ENCODE assay signal across 1 cellular context in the genomic region with DNA sequence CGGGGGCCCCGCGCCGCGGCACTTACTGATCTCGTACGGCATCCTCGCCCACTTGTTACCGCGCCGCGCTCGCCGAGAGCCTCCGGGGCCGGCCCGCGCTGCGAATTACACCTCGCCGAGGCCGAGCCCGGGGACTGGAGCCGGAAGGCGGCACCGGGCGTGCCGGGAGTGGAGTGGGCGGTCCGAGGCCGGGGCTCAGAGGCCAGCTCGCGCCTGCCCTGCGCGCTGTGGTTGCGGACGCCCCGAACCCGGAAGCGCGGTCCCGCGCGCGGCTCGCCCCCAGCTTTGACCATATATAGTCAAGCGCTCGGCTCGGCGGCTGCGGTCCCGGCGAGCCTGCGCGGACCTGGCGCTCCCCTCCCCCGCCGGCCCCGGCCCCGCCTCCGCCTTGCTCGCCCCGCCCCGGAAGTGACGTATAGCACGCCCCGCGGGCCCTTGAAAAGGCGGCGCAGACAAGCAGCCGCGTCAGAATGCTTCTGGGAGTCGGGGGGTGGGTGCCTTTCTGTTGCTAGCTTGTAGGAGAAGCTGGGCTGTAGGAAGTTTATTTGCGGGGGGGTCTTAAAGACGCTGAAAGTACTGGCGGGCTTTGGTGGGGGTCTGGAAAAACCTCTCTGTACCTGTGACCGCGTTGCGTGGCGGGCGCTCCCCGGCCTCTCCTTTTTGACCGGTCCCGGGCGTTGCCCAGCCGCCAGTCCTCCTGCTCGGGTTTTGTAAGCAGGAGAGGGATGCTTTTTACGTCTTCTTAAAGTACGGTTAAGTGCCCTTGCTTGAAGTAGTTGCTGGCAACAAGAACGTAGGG.
A peak's percentile ranks its signal among the peaks of the same experiment; 100 is the strongest.
TF ChIP-seq lines count a peak whose summit lies in the region.

Gene WDR1, minus strand, starts transcription at position 175 of the 799 bp plus-strand sequence. Its CDS starts 133 bp downstream, at position 42.

TF ChIP-seq in K562, 482 proteins besides CTCF, POLR2A, EP300 and RAD21 (continued from another document and continues in another):
- no peak for TF ChIP-seq RAD51 (IDR thresholded peaks at IDR 0.05; ENCODE audit: borderline replicate concordance, low read depth)
- TF ChIP-seq BMI1 (IDR thresholded peaks at IDR 0.05; ENCODE audit: low read length): no peak
- no peak for TF ChIP-seq TAL1 (IDR thresholded peaks at IDR 0.05)
- TF ChIP-seq CSDE1 (IDR thresholded peaks at IDR 0.05): peak in 1 of 2 experiments; percentile 65; a peak in 1 of 4 replicates
- TF ChIP-seq, protein P1, sequence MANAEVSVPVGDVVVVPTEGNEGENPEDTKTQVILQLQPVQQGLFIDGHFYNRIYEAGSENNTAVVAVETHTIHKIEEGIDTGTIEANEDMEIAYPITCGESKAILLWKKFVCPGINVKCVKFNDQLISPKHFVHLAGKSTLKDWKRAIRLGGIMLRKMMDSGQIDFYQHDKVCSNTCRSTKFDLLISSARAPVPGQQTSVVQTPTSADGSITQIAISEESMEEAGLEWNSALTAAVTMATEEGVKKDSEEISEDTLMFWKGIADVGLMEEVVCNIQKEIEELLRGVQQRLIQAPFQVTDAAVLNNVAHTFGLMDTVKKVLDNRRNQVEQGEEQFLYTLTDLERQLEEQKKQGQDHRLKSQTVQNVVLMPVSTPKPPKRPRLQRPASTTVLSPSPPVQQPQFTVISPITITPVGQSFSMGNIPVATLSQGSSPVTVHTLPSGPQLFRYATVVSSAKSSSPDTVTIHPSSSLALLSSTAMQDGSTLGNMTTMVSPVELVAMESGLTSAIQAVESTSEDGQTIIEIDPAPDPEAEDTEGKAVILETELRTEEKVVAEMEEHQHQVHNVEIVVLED (CRISPR knock-in tag; IDR thresholded peaks at IDR 0.05): no peak
- TF ChIP-seq, protein P2, sequence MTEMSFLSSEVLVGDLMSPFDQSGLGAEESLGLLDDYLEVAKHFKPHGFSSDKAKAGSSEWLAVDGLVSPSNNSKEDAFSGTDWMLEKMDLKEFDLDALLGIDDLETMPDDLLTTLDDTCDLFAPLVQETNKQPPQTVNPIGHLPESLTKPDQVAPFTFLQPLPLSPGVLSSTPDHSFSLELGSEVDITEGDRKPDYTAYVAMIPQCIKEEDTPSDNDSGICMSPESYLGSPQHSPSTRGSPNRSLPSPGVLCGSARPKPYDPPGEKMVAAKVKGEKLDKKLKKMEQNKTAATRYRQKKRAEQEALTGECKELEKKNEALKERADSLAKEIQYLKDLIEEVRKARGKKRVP (CRISPR knock-in tag; IDR thresholded peaks at IDR 0.05): 0 out of 2 replicates have a peak, but pooled peaks have one; percentile 9
- no peak for TF ChIP-seq ZNF311 (CRISPR knock-in tag; IDR thresholded peaks at IDR 0.05)
- TF ChIP-seq NR2F6 (CRISPR knock-in tag; IDR thresholded peaks at IDR 0.05): no peak
- no peak for TF ChIP-seq KDM1A (IDR thresholded peaks at IDR 0.05)
- TF ChIP-seq, protein P3, sequence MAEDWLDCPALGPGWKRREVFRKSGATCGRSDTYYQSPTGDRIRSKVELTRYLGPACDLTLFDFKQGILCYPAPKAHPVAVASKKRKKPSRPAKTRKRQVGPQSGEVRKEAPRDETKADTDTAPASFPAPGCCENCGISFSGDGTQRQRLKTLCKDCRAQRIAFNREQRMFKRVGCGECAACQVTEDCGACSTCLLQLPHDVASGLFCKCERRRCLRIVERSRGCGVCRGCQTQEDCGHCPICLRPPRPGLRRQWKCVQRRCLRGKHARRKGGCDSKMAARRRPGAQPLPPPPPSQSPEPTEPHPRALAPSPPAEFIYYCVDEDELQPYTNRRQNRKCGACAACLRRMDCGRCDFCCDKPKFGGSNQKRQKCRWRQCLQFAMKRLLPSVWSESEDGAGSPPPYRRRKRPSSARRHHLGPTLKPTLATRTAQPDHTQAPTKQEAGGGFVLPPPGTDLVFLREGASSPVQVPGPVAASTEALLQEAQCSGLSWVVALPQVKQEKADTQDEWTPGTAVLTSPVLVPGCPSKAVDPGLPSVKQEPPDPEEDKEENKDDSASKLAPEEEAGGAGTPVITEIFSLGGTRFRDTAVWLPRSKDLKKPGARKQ (CRISPR knock-in tag; IDR thresholded peaks at IDR 0.05): no peak
- TF ChIP-seq TRIM24 (IDR thresholded peaks at IDR 0.05): no peak
- TF ChIP-seq YY1 (IDR thresholded peaks at IDR 0.05; ENCODE audit: borderline replicate concordance in 1 of 3, control insufficient read depth in 1 of 3, extremely low read depth in 1 of 3, insufficient read depth in 3 of 3, insufficient read length in 1 of 3, insufficient replicate concordance in 2 of 3, low read depth in 1 of 3, low read length in 2 of 3): peak in 2 of 3 experiments; percentile 15
- TF ChIP-seq ZNF146 (CRISPR knock-in tag; IDR thresholded peaks at IDR 0.05; ENCODE audit: unreplicated experiment): no peak
- peak; percentile 51 for TF ChIP-seq ETV5 (CRISPR knock-in tag; IDR thresholded peaks at IDR 0.05; ENCODE audit: low read depth)
- TF ChIP-seq, protein P4, sequence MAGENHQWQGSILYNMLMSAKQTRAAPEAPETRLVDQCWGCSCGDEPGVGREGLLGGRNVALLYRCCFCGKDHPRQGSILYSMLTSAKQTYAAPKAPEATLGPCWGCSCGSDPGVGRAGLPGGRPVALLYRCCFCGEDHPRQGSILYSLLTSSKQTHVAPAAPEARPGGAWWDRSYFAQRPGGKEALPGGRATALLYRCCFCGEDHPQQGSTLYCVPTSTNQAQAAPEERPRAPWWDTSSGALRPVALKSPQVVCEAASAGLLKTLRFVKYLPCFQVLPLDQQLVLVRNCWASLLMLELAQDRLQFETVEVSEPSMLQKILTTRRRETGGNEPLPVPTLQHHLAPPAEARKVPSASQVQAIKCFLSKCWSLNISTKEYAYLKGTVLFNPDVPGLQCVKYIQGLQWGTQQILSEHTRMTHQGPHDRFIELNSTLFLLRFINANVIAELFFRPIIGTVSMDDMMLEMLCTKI (IDR thresholded peaks at IDR 0.05; ENCODE audit: partially characterized antibody): no peak
- no peak for TF ChIP-seq TFE3 (CRISPR knock-in tag; IDR thresholded peaks at IDR 0.05)
- no peak for TF ChIP-seq MCM7 (IDR thresholded peaks at IDR 0.05)
- TF ChIP-seq ZNF407 (IDR thresholded peaks at IDR 0.05; ENCODE audit: low read depth): no peak
- peak; percentile 80 for TF ChIP-seq ZNF764 (CRISPR knock-in tag; IDR thresholded peaks at IDR 0.05; ENCODE audit: low read depth)
- TF ChIP-seq, protein P5, sequence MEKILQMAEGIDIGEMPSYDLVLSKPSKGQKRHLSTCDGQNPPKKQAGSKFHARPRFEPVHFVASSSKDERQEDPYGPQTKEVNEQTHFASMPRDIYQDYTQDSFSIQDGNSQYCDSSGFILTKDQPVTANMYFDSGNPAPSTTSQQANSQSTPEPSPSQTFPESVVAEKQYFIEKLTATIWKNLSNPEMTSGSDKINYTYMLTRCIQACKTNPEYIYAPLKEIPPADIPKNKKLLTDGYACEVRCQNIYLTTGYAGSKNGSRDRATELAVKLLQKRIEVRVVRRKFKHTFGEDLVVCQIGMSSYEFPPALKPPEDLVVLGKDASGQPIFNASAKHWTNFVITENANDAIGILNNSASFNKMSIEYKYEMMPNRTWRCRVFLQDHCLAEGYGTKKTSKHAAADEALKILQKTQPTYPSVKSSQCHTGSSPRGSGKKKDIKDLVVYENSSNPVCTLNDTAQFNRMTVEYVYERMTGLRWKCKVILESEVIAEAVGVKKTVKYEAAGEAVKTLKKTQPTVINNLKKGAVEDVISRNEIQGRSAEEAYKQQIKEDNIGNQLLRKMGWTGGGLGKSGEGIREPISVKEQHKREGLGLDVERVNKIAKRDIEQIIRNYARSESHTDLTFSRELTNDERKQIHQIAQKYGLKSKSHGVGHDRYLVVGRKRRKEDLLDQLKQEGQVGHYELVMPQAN (IDR thresholded peaks at IDR 0.05; ENCODE audit: borderline replicate concordance): no peak; the same call in 1 of the 2 replicates
- TF ChIP-seq ZNF584 (CRISPR knock-in tag; IDR thresholded peaks at IDR 0.05; ENCODE audit: low read depth): peak; percentile 73; the same call in 1 of the 2 replicates
- no peak for TF ChIP-seq TCFL5 (CRISPR knock-in tag; conservative IDR thresholded peaks at IDR 0.05)
- TF ChIP-seq SNIP1 (IDR thresholded peaks at IDR 0.05; ENCODE audit: low read depth): 0 out of 2 replicates have a peak, but pooled peaks have one; percentile 18
- TF ChIP-seq ERF (CRISPR knock-in tag; IDR thresholded peaks at IDR 0.05): 0 out of 2 replicates have a peak, but pooled peaks have one; percentile 29
- TF ChIP-seq ZNF668 (CRISPR knock-in tag; IDR thresholded peaks at IDR 0.05): no peak
- TF ChIP-seq ZNF707 (CRISPR knock-in tag; conservative IDR thresholded peaks at IDR 0.05): no peak
- no peak for TF ChIP-seq ARID3A (IDR thresholded peaks at IDR 0.05; ENCODE audit: borderline replicate concordance, low read depth, low read length)
- TF ChIP-seq GTF2A2 (tag; IDR thresholded peaks at IDR 0.05): 0 out of 2 replicates have a peak, but pooled peaks have one; percentile 62
- peak; percentile 44; the same call in 1 of the 2 replicates for TF ChIP-seq MIER1 (IDR thresholded peaks at IDR 0.05; ENCODE audit: low read depth)
- peak; percentile 85 to 86; a peak in 3 of 4 replicates for TF ChIP-seq NRF1 (conservative IDR thresholded peaks at IDR 0.05 in 1 of 2, IDR thresholded peaks at IDR 0.05 in 1 of 2)
- TF ChIP-seq RCOR1 (IDR thresholded peaks at IDR 0.05; ENCODE audit: borderline replicate concordance in 1 of 2, low read depth in 2 of 2, low read length in 2 of 2): no peak
- no peak for TF ChIP-seq RFX7 (CRISPR knock-in tag; IDR thresholded peaks at IDR 0.05)
